30 cellular contexts compared by ENCODE assay signal in the genomic region with DNA sequence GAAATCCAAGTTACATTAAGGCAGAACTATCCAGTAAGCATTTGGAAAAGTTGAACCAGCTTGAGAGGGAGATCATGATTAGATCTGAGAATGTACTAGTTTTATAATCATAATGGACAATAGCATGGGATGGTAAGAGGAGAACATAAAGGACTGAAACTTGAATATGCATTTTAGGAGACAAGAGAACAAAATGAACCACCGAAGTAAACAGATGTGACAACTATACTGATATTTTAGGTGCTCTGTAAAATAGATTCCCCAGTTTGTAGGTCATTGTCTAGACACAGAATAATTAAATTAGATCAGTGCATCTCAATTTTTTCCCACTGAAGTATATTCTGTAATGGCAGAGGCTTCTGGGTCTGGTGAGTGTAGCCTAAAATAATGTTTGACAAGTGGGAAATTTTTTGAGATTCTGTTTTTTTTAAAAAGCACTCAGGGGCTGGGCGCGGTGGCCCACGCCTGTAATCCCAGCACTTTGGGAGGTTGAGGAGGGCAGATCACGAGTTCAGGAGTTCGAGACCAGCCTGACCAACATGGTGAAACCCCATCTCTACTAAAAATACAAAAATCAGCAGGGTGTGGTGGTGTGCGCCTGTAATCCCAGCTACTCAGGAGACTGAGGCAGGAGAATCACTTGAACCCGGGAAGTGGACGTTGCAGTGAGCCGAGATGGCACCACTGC.
"Had no signal": no experiment of that assay in that cellular context is flagged by ENCODE, and none has a peak within 500 bp of the region (broad histone marks: within the 10 kb centered on the region; RNA-seq: fewer than 3 reads in every experiment).

No MANE protein-coding gene starts in this region.

- H3K9me3 ChIP-seq: SJCRH30 had no signal

- H3K27ac Mint-ChIP-seq: activated B cell treated with CpG ODN at 0.5 μM for 24 hours; activated CD4-positive, alpha-beta memory T cell treated with anti-CD3 and anti-CD28 coated beads, Interleukin-2, amount 10 ng/mL, durations not matched to agents 7 days and 5 days; activated CD8-positive, alpha-beta memory T cell treated with anti-CD3 and anti-CD28 coated beads, Interleukin-2, amount 10 ng/mL, durations not matched to agents 7 days and 5 days; activated naive CD8-positive, alpha-beta T cell treated with anti-CD3 and anti-CD28 coated beads for 36 hours had no signal

- H3K4me1 ChIP-seq: SJCRH30 had no signal

- H3K27me3 Mint-ChIP-seq: activated B cell treated with CpG ODN at 0.5 μM for 24 hours; activated CD4-positive, alpha-beta memory T cell treated with anti-CD3 and anti-CD28 coated beads, Interleukin-2, amount 10 ng/mL, durations not matched to agents 7 days and 5 days; activated CD8-positive, alpha-beta memory T cell treated with anti-CD3 and anti-CD28 coated beads, Interleukin-2, amount 10 ng/mL, durations not matched to agents 7 days and 5 days; activated naive CD8-positive, alpha-beta T cell treated with anti-CD3 and anti-CD28 coated beads for 36 hours had no signal

- H3K27me3 ChIP-seq: SJCRH30 had no signal

- H3K4me3 Mint-ChIP-seq: activated B cell treated with CpG ODN at 0.5 μM for 24 hours; activated CD4-positive, alpha-beta memory T cell treated with anti-CD3 and anti-CD28 coated beads, Interleukin-2, amount 10 ng/mL, durations not matched to agents 7 days and 5 days; activated CD8-positive, alpha-beta memory T cell treated with anti-CD3 and anti-CD28 coated beads, Interleukin-2, amount 10 ng/mL, durations not matched to agents 7 days and 5 days; activated naive CD8-positive, alpha-beta T cell treated with anti-CD3 and anti-CD28 coated beads for 36 hours had no signal

- H3K4me3 ChIP-seq: K562, SJCRH30 had no signal

- DNase-seq: activated B cell treated with CpG ODN at 0.5 μM for 24 hours; activated CD4-positive, alpha-beta memory T cell treated with anti-CD3 and anti-CD28 coated beads, Interleukin-2, amount 10 ng/mL, durations not matched to agents 7 days and 5 days; activated CD4-positive, alpha-beta T cell treated with anti-CD3 and anti-CD28 coated beads for 4 hours; activated CD4-positive, alpha-beta T cell treated with anti-CD3 and anti-CD28 coated beads, Interleukin-2, amount 50 U/mL, for 1 hour; activated CD4-positive, CD25-positive, alpha-beta regulatory T cell treated with anti-CD3 and anti-CD28 coated beads, Interleukin-2, amount 50 U/mL, for 72 hours; activated CD8-positive, alpha-beta memory T cell treated with anti-CD3 and anti-CD28 coated beads for 24 hours; activated CD8-positive, alpha-beta memory T cell treated with anti-CD3 and anti-CD28 coated beads, Interleukin-2, amount 10 ng/mL, durations not matched to agents 7 days and 5 days; activated CD8-positive, alpha-beta memory T cell treated with anti-CD3 and anti-CD28 coated beads, Interleukin-2, amount 50 U/mL, for 48 hours; activated effector memory CD4-positive, alpha-beta T cell treated with Interleukin-2 at 50 U/mL for 16 hours; activated naive CD4-positive, alpha-beta T cell treated with anti-CD3 and anti-CD28 coated beads, Interleukin-2, amount 50 U/mL, for 16 hours; activated naive CD8-positive, alpha-beta T cell treated with anti-CD3 and anti-CD28 coated beads for 36 hours; activated T-cell treated with anti-CD3 and anti-CD28 coated beads, Interleukin-2, amount 50 U/mL, for 48 hours; amniotic stem cell; aorta; cerebellar nuclear complex; NCI-H1048; NCI-H1105 treated with DMSO at 0.1 percent for 48 hours; NCI-H1436; NCI-H1694; NCI-H1930; NCI-H345; NCI-H524 treated with DMSO at 0.1 percent for 48 hours; SHP77; SJCRH30; SW 1271; T-helper 1 cell; T-helper 2 cell; T-helper 9 cell had no signal

- H3K9me3 Mint-ChIP-seq: activated B cell treated with CpG ODN at 0.5 μM for 24 hours; activated CD4-positive, alpha-beta memory T cell treated with anti-CD3 and anti-CD28 coated beads, Interleukin-2, amount 10 ng/mL, durations not matched to agents 7 days and 5 days; activated naive CD8-positive, alpha-beta T cell treated with anti-CD3 and anti-CD28 coated beads for 36 hours had no signal

- ATAC-seq: activated CD8-positive, alpha-beta memory T cell treated with anti-CD3 and anti-CD28 coated beads, Interleukin-2, amount 10 ng/mL, durations not matched to agents 7 days and 5 days; K562 had no signal

- H3K4me1 Mint-ChIP-seq: activated B cell treated with CpG ODN at 0.5 μM for 24 hours had no signal

- H3K27ac ChIP-seq: SJCRH30, VCaP had no signal
